ENCODE assay signal across 21 cellular contexts in the genomic region with DNA sequence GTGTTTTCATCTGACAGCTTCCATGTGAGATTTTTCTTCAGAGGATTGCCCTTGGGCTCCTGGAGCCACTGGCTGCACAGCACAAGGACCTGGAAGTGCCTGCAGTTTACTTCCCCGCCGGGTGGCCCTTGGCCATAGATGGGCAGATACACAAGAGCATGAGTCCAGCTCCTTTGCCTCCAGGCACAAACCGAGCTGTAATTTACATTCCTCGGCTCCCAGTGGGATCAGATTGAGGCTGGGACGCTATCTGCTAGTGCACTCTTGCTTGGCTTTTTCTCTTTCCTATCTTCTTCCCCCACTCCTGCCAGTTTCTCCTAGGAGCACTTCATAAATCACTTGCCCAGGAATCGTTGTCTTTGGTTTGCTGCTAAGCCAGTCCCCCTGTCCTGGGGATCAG.
A peak's percentile ranks its signal among the peaks of the same experiment; 100 is the strongest.
DNase-seq lines count a peak whose midpoint lies in the region; ATAC-seq, FAIRE-seq and TF ChIP-seq lines count a peak whose summit lies in the region.
"Had no signal": no experiment of that assay in that cellular context is flagged by ENCODE, and none has a peak within 500 bp of the region (broad histone marks: within the 10 kb centered on the region; RNA-seq: fewer than 3 reads in every experiment).

No MANE protein-coding gene starts in this region.

- TF ChIP-seq CTCF in IMR-90 (conservative IDR thresholded peaks at IDR 0.05; ENCODE audit: low read depth, low read length) (no peak), mesothelial cell of epicardium (IDR thresholded peaks at IDR 0.05; ENCODE audit: unreplicated experiment) (no peak)

- peak overlapping the region; percentile 56 to 69; a peak in 3 of 4 replicates for H4K8ac ChIP-seq in IMR-90 (ENCODE audit: low read depth in 2 of 2, low read length in 2 of 2)

- TF ChIP-seq RAD21 in IMR-90 (IDR thresholded peaks at IDR 0.05; ENCODE audit: low read length): no peak

- no peak overlapping the region for H3K4me3 Mint-ChIP-seq in mesothelial cell of epicardium
- H3K4me3 Mint-ChIP-seq: activated CD8-positive, alpha-beta memory T cell treated with anti-CD3 and anti-CD28 coated beads, Interleukin-2, amount 10 ng/mL, durations not matched to agents 7 days and 5 days had no signal

- peak overlapping the region; percentile 65 for H2AK5ac ChIP-seq in IMR-90 (ENCODE audit: low read depth, low read length)

- peaks cover 29% of the 10 kb centered on the region for H3K4me1 Mint-ChIP-seq in mesothelial cell of epicardium
- H3K4me1 Mint-ChIP-seq: activated CD8-positive, alpha-beta memory T cell treated with anti-CD3 and anti-CD28 coated beads, Interleukin-2, amount 10 ng/mL, durations not matched to agents 7 days and 5 days had no signal

- peak overlapping the region; percentile 40 for H3K27ac Mint-ChIP-seq in mesothelial cell of epicardium
- H3K27ac Mint-ChIP-seq: activated CD8-positive, alpha-beta memory T cell treated with anti-CD3 and anti-CD28 coated beads, Interleukin-2, amount 10 ng/mL, durations not matched to agents 7 days and 5 days had no signal

- peak overlapping the region; percentile 65 for H4K91ac ChIP-seq in IMR-90 (ENCODE audit: insufficient read depth, low read depth, low read length)

- H3K18ac ChIP-seq in IMR-90 (ENCODE audit: low read depth, low read length): peak overlapping the region; percentile 65

- H2BK20ac ChIP-seq in IMR-90 (ENCODE audit: low read depth, low read length): peak overlapping the region; percentile 64

- H3K23ac ChIP-seq in IMR-90 (ENCODE audit: low read depth, low read length): no peak overlapping the region

- H3K36me3 ChIP-seq in IMR-90 (ENCODE audit: control insufficient read depth, insufficient read depth, low read length): no peaks in the 10 kb centered on the region
- H3K36me3 ChIP-seq: gastrocnemius medialis, suprapubic skin had no signal

- H3K9ac ChIP-seq in IMR-90 (ENCODE audit: low read depth, low read length): peak overlapping the region; percentile 35; the same call in 1 of the 2 replicates
- H3K9ac ChIP-seq: parathyroid adenoma had no signal

- H3K9me1 ChIP-seq in IMR-90 (ENCODE audit: insufficient read depth, low read length): 0 out of 2 replicates have a peak, but pooled peaks cover 3% of the 10 kb centered on the region

- peak overlapping the region; percentile 78 for H4K5ac ChIP-seq in IMR-90 (ENCODE audit: low read depth, low read length)

- H3K14ac ChIP-seq in IMR-90 (replicated peaks; ENCODE audit: low read depth, low read length): peak overlapping the region; percentile 67

- peak overlapping the region; percentile 7; the same call in 1 of the 3 replicates for H2BK15ac ChIP-seq in IMR-90 (ENCODE audit: low read depth, low read length)

- DNase-seq in COLO829 (ENCODE audit: low spot score) (peak; percentile 28), IMR-90 (peak; percentile 28), dedifferentiated amniotic fluid mesenchymal stem cell (ENCODE audit: extremely low spot score) (peak; percentile 29), mesothelial cell of epicardium (ENCODE audit: low spot score in 2 of 2, unreplicated experiment in 2 of 2) (no peak), epidermal melanocyte (ENCODE audit: insufficient read length, low spot score) (no peak), head of caudate nucleus (no peak), RCC 7860 (ENCODE audit: low spot score) (no peak)
- DNase-seq in stimulated activated naive CD8-positive, alpha-beta T cell treated with anti-CD3 and anti-CD28 coated beads, Interleukin-15, Interleukin-2, amounts not matched to agents 100 U/mL and 50 U/mL, for 24 hours: no peak
- DNase-seq: activated CD4-positive, CD25-positive, alpha-beta regulatory T cell treated with anti-CD3 and anti-CD28 coated beads, Interleukin-2, amount 50 U/mL, for 72 hours; activated CD8-positive, alpha-beta memory T cell treated with anti-CD3 and anti-CD28 coated beads, Interleukin-2, amount 10 ng/mL, durations not matched to agents 7 days and 5 days; AML-193; amygdala; gastrocnemius medialis; left ventricle myocardium superior; NCI-H2171 treated with DMSO at 0.1 percent for 48 hours; stimulated activated CD4-positive, alpha-beta T cell treated with anti-CD3 and anti-CD28 coated beads, Interleukin-4, amount 100 ng/mL, for 4 hours; stimulated activated CD8-positive, alpha-beta memory T cell treated with anti-CD3 and anti-CD28 coated beads, Interleukin-4, amount 100 ng/mL, for 48 hours had no signal

- intact Hi-C loops in IMR-90 (cut with micrococcal nuclease) (loop anchor here (1.0 kb wide), 1 partner anchor 12 kb away; no protein-coding TSS in a partner anchor), head of caudate nucleus (cut with DNase I) (no loop called here)

- no TSS peak for BruUV-seq in IMR-90 (replicated peaks; lab: Mats Ljungman, UMichigan)

- H2BK120ac ChIP-seq in IMR-90 (ENCODE audit: low read depth, low read length): peak overlapping the region; percentile 91

- no peaks in the 10 kb centered on the region; the same call in 1 of the 2 replicates for H3K27me3 ChIP-seq in IMR-90 (ENCODE audit: control insufficient read depth, insufficient read depth, low read length)
- H3K27me3 ChIP-seq: gastrocnemius medialis had no signal

- H3K4me2 ChIP-seq in IMR-90 (ENCODE audit: low read depth, low read length): no peak overlapping the region

- no peak for FAIRE-seq in RCC 7860 (lab: Jason Lieb, UNC)
- FAIRE-seq: GM18507 had no signal

- peaks cover 1% of the 10 kb centered on the region for H3K27me3 Mint-ChIP-seq in mesothelial cell of epicardium (ENCODE audit: low read depth)

- H3K4me3 ChIP-seq in IMR-90 (ENCODE audit: insufficient read depth, low read depth, low read length): no peak overlapping the region
- H3K4me3 ChIP-seq: gastrocnemius medialis, skin epidermis, suprapubic skin had no signal

- POLR2A ChIA-PET in IMR-90 (lab: Charles Lee; ENCODE audit: unreplicated experiment): no interaction called here

- peak overlapping the region; percentile 87 for H2BK5ac ChIP-seq in IMR-90 (ENCODE audit: low read depth, low read length, poor library complexity, severe bottlenecking)

- in situ Hi-C loops in IMR-90 (cut with MboI; ENCODE audit: low sequenced_read_pairs): no loop called here

- no peaks in the 10 kb centered on the region for H3K9me3 ChIP-seq in IMR-90 (ENCODE audit: control insufficient read depth, insufficient read depth, low read length)
- H3K9me3 ChIP-seq: gastrocnemius medialis, suprapubic skin had no signal

- CTCF ChIA-PET in IMR-90 (lab: Yijun Ruan, JAX): interaction anchor here (0.9 kb wide), 1 partner anchor 53 kb away, joined by 6 read pairs; no protein-coding TSS in a partner anchor

- H2AFZ ChIP-seq in IMR-90 (replicated peaks; ENCODE audit: low read length, poor library complexity): peak overlapping the region; percentile 61
- H2AFZ ChIP-seq: parathyroid adenoma had no signal

- H3K27ac ChIP-seq in IMR-90 (ENCODE audit: insufficient read depth, low read length): peak overlapping the region; percentile 78
- H3K27ac ChIP-seq: gastrocnemius medialis, parathyroid adenoma, skin epidermis, suprapubic skin had no signal

- no peaks in the 10 kb centered on the region for H3K36me3 Mint-ChIP-seq in mesothelial cell of epicardium
- H3K36me3 Mint-ChIP-seq: activated CD8-positive, alpha-beta memory T cell treated with anti-CD3 and anti-CD28 coated beads, Interleukin-2, amount 10 ng/mL, durations not matched to agents 7 days and 5 days had no signal

- no peak overlapping the region for H2AK9ac ChIP-seq in IMR-90 (replicated peaks; ENCODE audit: low read depth, low read length, poor library complexity)

- WGBS in IMR-90 (ENCODE audit: extremely low coverage in 2 of 2, insufficient read length in 1 of 2), 2 experiments: 44% methylated on average over 3 of the region's 6 CpGs; no CpG with 5 or more reads in 1 of the 2 experiments

- H3K56ac ChIP-seq in IMR-90 (ENCODE audit: extremely low read depth, insufficient read depth, low read length): no peak overlapping the region

- peaks cover 30% of the 10 kb centered on the region for H3K4me1 ChIP-seq in IMR-90 (ENCODE audit: control insufficient read depth, insufficient read depth, low read length)
- H3K4me1 ChIP-seq: parathyroid adenoma, suprapubic skin had no signal

- no peak for TF ChIP-seq POLR2A in IMR-90 (IDR thresholded peaks at IDR 0.05; ENCODE audit: low read depth, low read length)

- peaks cover 6% of the 10 kb centered on the region for H3K9me3 Mint-ChIP-seq in mesothelial cell of epicardium

- peak overlapping the region; percentile 87 for H3K4ac ChIP-seq in IMR-90 (ENCODE audit: low read depth, low read length)

- no peaks in the 10 kb centered on the region for H3K79me1 ChIP-seq in IMR-90 (ENCODE audit: low read depth in 1 of 2, low read length in 2 of 2)

- H4K20me1 ChIP-seq in IMR-90 (ENCODE audit: insufficient read depth, low read length): no peaks in the 10 kb centered on the region

- dilution Hi-C loops in IMR-90 (cut with HindIII; ENCODE audit: low sequenced_read_pairs, unreplicated experiment): no loop called here

- peak; percentile 55 for ATAC-seq in IMR-90 (ENCODE audit: low read depth)
- ATAC-seq in stimulated activated naive CD8-positive, alpha-beta T cell treated with anti-CD3 and anti-CD28 coated beads, Interleukin-15, Interleukin-2, amounts not matched to agents 100 U/mL and 50 U/mL, for 24 hours: no peak
- ATAC-seq: activated CD8-positive, alpha-beta memory T cell treated with anti-CD3 and anti-CD28 coated beads, Interleukin-2, amount 10 ng/mL, durations not matched to agents 7 days and 5 days; gastrocnemius medialis; left ventricle myocardium superior had no signal

TF ChIP-seq in IMR-90, 13 proteins besides CTCF, POLR2A, EP300 and RAD21:
- TF ChIP-seq, protein P1, sequence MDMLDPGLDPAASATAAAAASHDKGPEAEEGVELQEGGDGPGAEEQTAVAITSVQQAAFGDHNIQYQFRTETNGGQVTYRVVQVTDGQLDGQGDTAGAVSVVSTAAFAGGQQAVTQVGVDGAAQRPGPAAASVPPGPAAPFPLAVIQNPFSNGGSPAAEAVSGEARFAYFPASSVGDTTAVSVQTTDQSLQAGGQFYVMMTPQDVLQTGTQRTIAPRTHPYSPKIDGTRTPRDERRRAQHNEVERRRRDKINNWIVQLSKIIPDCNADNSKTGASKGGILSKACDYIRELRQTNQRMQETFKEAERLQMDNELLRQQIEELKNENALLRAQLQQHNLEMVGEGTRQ (IDR thresholded peaks at IDR 0.05; ENCODE audit: low read depth, low read length): no peak
TF ChIP-seq in IMR-90: peak in this region for 0.

Comparison
In these comparisons a context has a peak if more than half of its experiments do, and no peak if none do; other contexts are left out.
1. DNase-seq: peak in COLO829 (single experiment), IMR-90 (single experiment) and dedifferentiated amniotic fluid mesenchymal stem cell (single experiment); none in mesothelial cell of epicardium (0 of 2), epidermal melanocyte (single experiment), stimulated activated naive CD8-positive, alpha-beta T cell treated with anti-CD3 and anti-CD28 coated beads, Interleukin-15, Interleukin-2, amounts not matched to agents 100 U/mL and 50 U/mL, for 24 hours (single experiment), head of caudate nucleus (0 of 42) and RCC 7860 (single experiment).